2 cellular contexts compared by ENCODE assay signal in genomic region chr11:2357651-2358050, GRCh38. TPM values are rescaled to one million over a fixed set of nuclear protein-coding genes. Genes with fewer than 3 reads are reported as not detected.
"Had no signal": no experiment of that assay in that cellular context is flagged by ENCODE, and none has a peak within 500 bp of the region (broad histone marks: within the 10 kb centered on the region; RNA-seq: fewer than 3 reads in every experiment).

No MANE protein-coding gene starts in this region.

RNA-seq across cellular contexts. Expression of gene TSPAN32, which starts 55.8 kb away (rescaled TPM):
- total RNA-seq: G401, GM12878 had no signal

RNA-seq across cellular contexts. Expression of gene C11orf21, which starts 55.9 kb away (rescaled TPM):
- total RNA-seq: G401 had no signal
